1 cellular context compared by ENCODE assay signal in genomic region chr4:152572417-152573086, GRCh38.
TF ChIP-seq lines count a peak whose summit lies in the region.

No MANE protein-coding gene starts in this region.

TF ChIP-seq in GM12878, 131 proteins besides CTCF, POLR2A, EP300 and RAD21 (continued from another document):
- TF ChIP-seq PRDM15 (CRISPR knock-in tag; IDR thresholded peaks at IDR 0.05) (no peak), STAT1 (conservative IDR thresholded peaks at IDR 0.05) (no peak), MAX (IDR thresholded peaks at IDR 0.05; ENCODE audit: low read depth, low read length) (no peak), WRNIP1 (IDR thresholded peaks at IDR 0.05; ENCODE audit: borderline replicate concordance, low read depth, low read length) (no peak), TCF3 (IDR thresholded peaks at IDR 0.05; ENCODE audit: borderline replicate concordance, insufficient read depth, low read depth, low read length) (no peak), TBL1XR1 (IDR thresholded peaks at IDR 0.05; ENCODE audit: low read depth, low read length) (no peak), IKZF1 (conservative IDR thresholded peaks at IDR 0.05) (peak; percentile 80), RFX5 (IDR thresholded peaks at IDR 0.05; ENCODE audit: low read depth, low read length) (no peak)
